Comparison of ENCODE assay signal across 36 cellular contexts in genomic region chr20:1710484-1710883, GRCh38. TPM values are rescaled to one million over a fixed set of nuclear protein-coding genes. Genes with fewer than 3 reads are reported as not detected.
A peak's percentile ranks its signal among the peaks of the same experiment; 100 is the strongest.
DNase-seq lines count a peak whose midpoint lies in the region; ATAC-seq and TF ChIP-seq lines count a peak whose summit lies in the region.
"Had no signal": no experiment of that assay in that cellular context is flagged by ENCODE, and none has a peak within 500 bp of the region (broad histone marks: within the 10 kb centered on the region; RNA-seq: fewer than 3 reads in every experiment).

No MANE protein-coding gene starts in this region.

- no peak overlapping the region for H3K4me3 Mint-ChIP-seq in stimulated activated naive B cell treated with anti-CD40 and anti-IgM and Interleukin-4, amounts not matched to agents 10 μg/mL and 1 μg/mL and 100 μg/mL, for 72 hours
- H3K4me3 Mint-ChIP-seq: B cell; CD14-positive monocyte; CD4-positive, alpha-beta memory T cell; CD4-positive, alpha-beta T cell; CD4-positive, CD25-positive, alpha-beta regulatory T cell; CD8-positive, alpha-beta memory T cell; CD8-positive, alpha-beta T cell had no signal

- H3K27ac ChIP-seq in esophagus muscularis mucosa (replicated peaks in 1 of 4): no peak overlapping the region
- no peak overlapping the region for H3K27ac ChIP-seq in vagina
- H3K27ac ChIP-seq: 22Rv1; A549; BLaER1; BLaER1 treated with 17β-estradiol and CSF1 and Interleukin-3, amounts not matched to agents 10 nM and 100 nM; C4-2B had no signal

- intact Hi-C loops in esophagus muscularis mucosa (cut with DNase I) (no loop called here), vagina (cut with DNase I) (no loop called here)

- no peaks in the 10 kb centered on the region for H3K36me3 ChIP-seq in esophagus muscularis mucosa
- no peaks in the 10 kb centered on the region for H3K36me3 ChIP-seq in vagina
- H3K36me3 ChIP-seq: BE2C; BLaER1; BLaER1 treated with 17β-estradiol and CSF1 and Interleukin-3, amounts not matched to agents 10 nM and 100 nM had no signal

- H3K27me3 Mint-ChIP-seq in stimulated activated naive B cell treated with anti-CD40 and anti-IgM and Interleukin-4, amounts not matched to agents 10 μg/mL and 1 μg/mL and 100 μg/mL, for 72 hours: peaks cover 60 to 78% of the 10 kb centered on the region in 2 donors
- H3K27me3 Mint-ChIP-seq: CD4-positive, alpha-beta memory T cell; CD4-positive, alpha-beta T cell had no signal

- TF ChIP-seq POLR2A in esophagus muscularis mucosa (IDR thresholded peaks at IDR 0.05; ENCODE audit: low read depth) (no peak), vagina (IDR thresholded peaks at IDR 0.05) (no peak), erythroblast (IDR thresholded peaks at IDR 0.05; ENCODE audit: low read length) (no peak)

- H3K9me3 Mint-ChIP-seq in stimulated activated naive B cell treated with anti-CD40 and anti-IgM and Interleukin-4, amounts not matched to agents 10 μg/mL and 1 μg/mL and 100 μg/mL, for 72 hours: peaks cover 8% of the 10 kb centered on the region in 2 donors

- DNase-seq in esophagus muscularis mucosa (ENCODE audit: extremely low spot score) (peak; percentile 14), vagina (ENCODE audit: extremely low spot score in 2 of 2) (peak; percentile 56 to 74), erythroblast (lab: John Stamatoyannopoulos, UW) (no peak), cerebellar cortex (ENCODE audit: low spot score) (no peak), GOT3 (lab: John Stamatoyannopoulos, UW) (no peak)
- no peak for DNase-seq in stimulated activated naive B cell treated with anti-CD40 and anti-IgM and Interleukin-4, amounts not matched to agents 10 μg/mL and 1 μg/mL and 100 μg/mL, for 72 hours
- DNase-seq: 8988T; ACHN; AML-193; BE2C; C1 segment of cervical spinal cord; Caco-2; Calu3; CD4-positive, alpha-beta memory T cell; CD4-positive, alpha-beta T cell; CD4-positive, CD25-positive, alpha-beta regulatory T cell; CD8-positive, alpha-beta memory T cell; CD8-positive, alpha-beta T cell; COR-L47; DMS 273 treated with DMSO at 0.1 percent for 48 hours; DMS153; DMS53; DMS79; DMS79 treated with DMSO at 0.1 percent for 48 hours; DND-41; EL had no signal

- H3K4me1 ChIP-seq in esophagus muscularis mucosa: no peaks in the 10 kb centered on the region
- no peaks in the 10 kb centered on the region for H3K4me1 ChIP-seq in vagina
- H3K4me1 ChIP-seq: A549, BLaER1, Caco-2 had no signal

- 72% methylated on average over 7 of the region's 7 CpGs for WGBS in esophagus muscularis mucosa

- TF ChIP-seq CTCF in esophagus muscularis mucosa (IDR thresholded peaks at IDR 0.05) (no peak), vagina (IDR thresholded peaks at IDR 0.05) (no peak)

- H3K4me3 ChIP-seq in esophagus muscularis mucosa: no peak overlapping the region
- no peak overlapping the region for H3K4me3 ChIP-seq in vagina
- H3K4me3 ChIP-seq: A549; BLaER1; BLaER1 treated with 17β-estradiol and CSF1 and Interleukin-3, amounts not matched to agents 10 nM and 100 nM had no signal

- peaks cover 0 to 4% of the 10 kb centered on the region in 2 donors for H3K4me1 Mint-ChIP-seq in stimulated activated naive B cell treated with anti-CD40 and anti-IgM and Interleukin-4, amounts not matched to agents 10 μg/mL and 1 μg/mL and 100 μg/mL, for 72 hours

- H3K9me3 ChIP-seq in esophagus muscularis mucosa: peaks cover 0 to 8% (median 2%) of the 10 kb centered on the region in 4 donors
- H3K9me3 ChIP-seq in vagina: no peaks in the 10 kb centered on the region
- H3K9me3 ChIP-seq: BE2C, Caco-2 had no signal

- no peak for TF ChIP-seq EP300 in esophagus muscularis mucosa (IDR thresholded peaks at IDR 0.05)

- peaks cover 0 to 5% of the 10 kb centered on the region in 2 donors for H3K36me3 Mint-ChIP-seq in stimulated activated naive B cell treated with anti-CD40 and anti-IgM and Interleukin-4, amounts not matched to agents 10 μg/mL and 1 μg/mL and 100 μg/mL, for 72 hours
- H3K36me3 Mint-ChIP-seq: CD14-positive monocyte; CD4-positive, CD25-positive, alpha-beta regulatory T cell; CD8-positive, alpha-beta T cell had no signal

- H3K27me3 ChIP-seq in esophagus muscularis mucosa (peaks cover 0 to 20% (median 0%) of the 10 kb centered on the region in 4 donors), vagina (no peaks in the 10 kb centered on the region)
- H3K27me3 ChIP-seq: BE2C; BLaER1; BLaER1 treated with 17β-estradiol and CSF1 and Interleukin-3, amounts not matched to agents 10 nM and 100 nM had no signal

- ATAC-seq in stimulated activated naive B cell treated with anti-CD40 and anti-IgM and Interleukin-4, amounts not matched to agents 10 μg/mL and 1 μg/mL and 100 μg/mL, for 72 hours (replicated peaks): no peak
- ATAC-seq: A549; CD8-positive, alpha-beta T cell had no signal

- H3K27ac Mint-ChIP-seq in stimulated activated naive B cell treated with anti-CD40 and anti-IgM and Interleukin-4, amounts not matched to agents 10 μg/mL and 1 μg/mL and 100 μg/mL, for 72 hours: peak overlapping the region; percentile 42
- H3K27ac Mint-ChIP-seq: B cell; CD4-positive, alpha-beta T cell; CD8-positive, alpha-beta memory T cell; CD8-positive, alpha-beta T cell had no signal

RNA-seq across cellular contexts. Expression of gene SIRPG, which starts 52.9 kb away (rescaled TPM):
- total RNA-seq in esophagus muscularis mucosa (not detected), vagina (not detected)
- total RNA-seq: A172, A673, B cell, Caco-2, Calu3, Daoy had no signal

Comparison
In these comparisons a context has a peak if more than half of its experiments do, and no peak if none do; other contexts are left out.
1. DNase-seq: peak in esophagus muscularis mucosa (single experiment) and vagina (2 of 2); none in stimulated activated naive B cell treated with anti-CD40 and anti-IgM and Interleukin-4, amounts not matched to agents 10 μg/mL and 1 μg/mL and 100 μg/mL, for 72 hours (single experiment), erythroblast (0 of 2), cerebellar cortex (single experiment) and GOT3 (single experiment).